In genomic region chr6:44002591-44003344, GRCh38 we compare ENCODE assay signal across 8 cellular contexts.
DNase-seq lines count a peak whose midpoint lies in the region; ATAC-seq lines count a peak whose summit lies in the region.

No MANE protein-coding gene starts in this region.

- intact Hi-C loops in dendritic cell treated with granulocyte-macrophage colony-stimulating factor and Interleukin-4, amounts not matched to agents 40 ng/mL and 50 ng/mL, for 4 days (cut with micrococcal nuclease) = loop anchor here (5.0 kb wide), 2 partner anchors 35 to 70 kb away; no protein-coding TSS in a partner anchor

- peak; percentile 18 for DNase-seq in G401 (ENCODE audit: low spot score)
- DNase-seq in activated CD4-positive, alpha-beta T cell treated with anti-CD3 and anti-CD28 coated beads for 4 hours = peak; percentile 57 to 64
- DNase-seq in memory B cell (ENCODE audit: low spot score in 2 of 2) = peak; percentile 32 to 54
- peak; percentile 9 for DNase-seq in stimulated activated CD8-positive, alpha-beta memory T cell treated with anti-CD3 and anti-CD28 coated beads, Interleukin-15, amount 100 ng/mL, for 1 hour (ENCODE audit: low read depth)
- no peak for DNase-seq in OCI-M2 (lab: John Stamatoyannopoulos, UW; ENCODE audit: unreplicated experiment)

- ATAC-seq in memory B cell (ENCODE audit: low read depth) = peak; percentile 46
- ATAC-seq in GM18868 (IDR thresholded peaks at IDR 0.05; ENCODE audit: unreplicated experiment) = no peak

- H3K9me3 Mint-ChIP-seq in IgD-negative memory B cell = no peaks in the 10 kb centered on the region
- H3K9me3 Mint-ChIP-seq in dendritic cell treated with granulocyte-macrophage colony-stimulating factor and Interleukin-4, amounts not matched to agents 40 ng/mL and 50 ng/mL, for 4 days = no peaks in the 10 kb centered on the region
- H3K9me3 Mint-ChIP-seq in memory B cell = no peaks in the 10 kb centered on the region

- H3K27ac Mint-ChIP-seq in IgD-negative memory B cell (no peak overlapping the region), memory B cell (no peak overlapping the region)
- peak overlapping the region; percentile 32 for H3K27ac Mint-ChIP-seq in dendritic cell treated with granulocyte-macrophage colony-stimulating factor and Interleukin-4, amounts not matched to agents 40 ng/mL and 50 ng/mL, for 4 days

- H3K4me1 Mint-ChIP-seq in IgD-negative memory B cell = peaks cover 3 to 8% (median 5%) of the 10 kb centered on the region in 3 donors
- H3K4me1 Mint-ChIP-seq in dendritic cell treated with granulocyte-macrophage colony-stimulating factor and Interleukin-4, amounts not matched to agents 40 ng/mL and 50 ng/mL, for 4 days (ENCODE audit: low read depth) = peaks cover 55% of the 10 kb centered on the region
- peaks cover 11% of the 10 kb centered on the region for H3K4me1 Mint-ChIP-seq in memory B cell

- H3K4me3 Mint-ChIP-seq in IgD-negative memory B cell (peak overlapping the region; percentile 45 to 89 (median 82)), memory B cell (peak overlapping the region; percentile 82)
- peak overlapping the region; percentile 60 for H3K4me3 Mint-ChIP-seq in dendritic cell treated with granulocyte-macrophage colony-stimulating factor and Interleukin-4, amounts not matched to agents 40 ng/mL and 50 ng/mL, for 4 days

- peaks cover 36% of the 10 kb centered on the region for H3K27me3 Mint-ChIP-seq in IgD-negative memory B cell
- H3K27me3 Mint-ChIP-seq in dendritic cell treated with granulocyte-macrophage colony-stimulating factor and Interleukin-4, amounts not matched to agents 40 ng/mL and 50 ng/mL, for 4 days = peaks cover 85% of the 10 kb centered on the region
- peaks cover 25% of the 10 kb centered on the region for H3K27me3 Mint-ChIP-seq in memory B cell

- in situ Hi-C loops in G401 (cut with HindIII; ENCODE audit: low sequenced_read_pairs) = no loop called here

- H3K36me3 Mint-ChIP-seq in IgD-negative memory B cell (no peaks in the 10 kb centered on the region), memory B cell (no peaks in the 10 kb centered on the region)
- H3K36me3 Mint-ChIP-seq in dendritic cell treated with granulocyte-macrophage colony-stimulating factor and Interleukin-4, amounts not matched to agents 40 ng/mL and 50 ng/mL, for 4 days (ENCODE audit: low read depth) = no peaks in the 10 kb centered on the region
